26 cellular contexts compared by ENCODE assay signal in genomic region chr12:109085590-109085989, GRCh38.
"Had no signal": no experiment of that assay in that cellular context is flagged by ENCODE, and none has a peak within 500 bp of the region (broad histone marks: within the 10 kb centered on the region; RNA-seq: fewer than 3 reads in every experiment).

No MANE protein-coding gene starts in this region.

- H3K4me3 Mint-ChIP-seq: activated CD8-positive, alpha-beta T cell treated with anti-CD3 and anti-CD28 coated beads for 36 hours; activated naive CD4-positive, alpha-beta T cell treated with anti-CD3 and anti-CD28 coated beads, Interleukin-2, amount 50 U/mL, for 24 hours; activated T-cell treated with anti-CD3 and anti-CD28 coated beads, Interleukin-2, amount 50 U/mL, for 24 hours; activated T-helper 1 cell treated with anti-CD3 and anti-CD28 coated beads, Interleukin-12 subunit alpha, Interleukin-12 subunit beta, Interleukin-2, Interleukin-4 antibody, amounts not matched to agents 30 ng/mL and 10 ng/mL and 1 ng/mL, durations not matched to agents 14 hours and 24 hours and 36 hours; brain; T-cell had no signal

- H3K27ac Mint-ChIP-seq: activated naive CD4-positive, alpha-beta T cell treated with anti-CD3 and anti-CD28 coated beads, Interleukin-2, amount 50 U/mL, for 24 hours; activated T-helper 1 cell treated with anti-CD3 and anti-CD28 coated beads, Interleukin-12 subunit alpha, Interleukin-12 subunit beta, Interleukin-2, Interleukin-4 antibody, amounts not matched to agents 30 ng/mL and 10 ng/mL and 1 ng/mL, durations not matched to agents 14 hours and 24 hours and 36 hours; T-cell had no signal

- H3K4me3 ChIP-seq: cardiac muscle cell, MG63, PC-9, SK-N-MC had no signal

- ATAC-seq: activated CD8-positive, alpha-beta T cell treated with anti-CD3 and anti-CD28 coated beads for 36 hours; Right ventricle myocardium inferior; T-cell had no signal

- H3K27ac ChIP-seq: cardiac muscle cell, PC-9 had no signal

- H3K27me3 Mint-ChIP-seq: activated CD8-positive, alpha-beta T cell treated with anti-CD3 and anti-CD28 coated beads for 36 hours; activated naive CD4-positive, alpha-beta T cell treated with anti-CD3 and anti-CD28 coated beads, Interleukin-2, amount 50 U/mL, for 24 hours; activated T-cell treated with anti-CD3 and anti-CD28 coated beads, Interleukin-2, amount 50 U/mL, for 24 hours; brain; T-cell had no signal

- H3K4me2 ChIP-seq: PC-9 had no signal

- H3K9me3 Mint-ChIP-seq: activated CD8-positive, alpha-beta T cell treated with anti-CD3 and anti-CD28 coated beads for 36 hours; activated naive CD4-positive, alpha-beta T cell treated with anti-CD3 and anti-CD28 coated beads, Interleukin-2, amount 50 U/mL, for 24 hours; activated T-cell treated with anti-CD3 and anti-CD28 coated beads, Interleukin-2, amount 50 U/mL, for 24 hours; activated T-helper 1 cell treated with anti-CD3 and anti-CD28 coated beads, Interleukin-12 subunit alpha, Interleukin-12 subunit beta, Interleukin-2, Interleukin-4 antibody, amounts not matched to agents 30 ng/mL and 10 ng/mL and 1 ng/mL, durations not matched to agents 14 hours and 24 hours and 36 hours; brain; T-cell had no signal

- DNase-seq: activated CD4-positive, CD25-positive, alpha-beta regulatory T cell; activated CD8-positive, alpha-beta T cell treated with anti-CD3 and anti-CD28 coated beads for 36 hours; activated effector memory CD4-positive, alpha-beta T cell treated with Interleukin-2 at 50 U/mL for 16 hours; activated naive CD4-positive, alpha-beta T cell; activated T-cell treated with anti-CD3 and anti-CD28 coated beads, Interleukin-2, amount 50 U/mL, for 24 hours; amygdala; MG63; MV-4-11; NCI-H1092 treated with DMSO at 0.1 percent for 48 hours; NCI-H1417 treated with DMSO at 0.1 percent for 48 hours; NCI-H1694; NCI-H2029 treated with DMSO at 0.1 percent for 48 hours; NCI-H446; NCI-H524; PC-9; T-cell; T-helper 2 cell; T1000 had no signal

- H3K27me3 ChIP-seq: cardiac muscle cell, MG63 had no signal

- H2AFZ ChIP-seq: PC-9 had no signal

- FAIRE-seq: astrocyte, TTC549 had no signal

- H3K9me3 ChIP-seq: MG63 had no signal
